8 cellular contexts compared by ENCODE assay signal in genomic region chr6:114342826-114343781, GRCh38. TPM values are rescaled to one million over a fixed set of nuclear protein-coding genes. Genes with fewer than 3 reads are reported as not detected.
A peak's percentile ranks its signal among the peaks of the same experiment; 100 is the strongest.
DNase-seq lines count a peak whose midpoint lies in the region; ATAC-seq and TF ChIP-seq lines count a peak whose summit lies in the region.

HS3ST5 (minus strand) TSS chr6:114343023; CDS start chr6:114062845, 280,178 bp downstream.

- peaks cover 25% of the 10 kb centered on the region for H3K27me3 Mint-ChIP-seq in activated CD4-positive, alpha-beta memory T cell treated with anti-CD3 and anti-CD28 coated beads for 36 hours
- H3K27me3 Mint-ChIP-seq in activated CD4-positive, alpha-beta memory T cell treated with anti-CD3 and anti-CD28 coated beads, Interleukin-2, amount 10 ng/mL, durations not matched to agents 7 days and 5 days = peaks cover 38% of the 10 kb centered on the region

- peak; percentile 12 for DNase-seq in activated CD4-positive, alpha-beta memory T cell treated with anti-CD3 and anti-CD28 coated beads for 36 hours
- no peak for DNase-seq in activated CD4-positive, alpha-beta memory T cell treated with anti-CD3 and anti-CD28 coated beads, Interleukin-2, amount 10 ng/mL, durations not matched to agents 7 days and 5 days
- DNase-seq in NCI-H1105 (lab: John Stamatoyannopoulos, UW) (peak; percentile 68), heart left ventricle (peak in 4 of 5 donors; percentile 19 to 46 (median 28))
- peak; percentile 8 for DNase-seq in activated naive CD4-positive, alpha-beta T cell treated with anti-CD3 and anti-CD28 coated beads, Interleukin-2, amount 50 U/mL, for 16 hours

- TF ChIP-seq POLR2A in heart left ventricle (IDR thresholded peaks at IDR 0.05) = no peak

- H3K79me2 ChIP-seq in parathyroid adenoma = no peaks in the 10 kb centered on the region

- peaks cover 10 to 54% (median 23%) of the 10 kb centered on the region in 9 donors for H3K27me3 ChIP-seq in heart left ventricle
- H3K27me3 ChIP-seq in parathyroid adenoma (ENCODE audit: control insufficient read depth, insufficient read depth, low read length) = no peaks in the 10 kb centered on the region

- CTCF ChIA-PET in activated CD4-positive, alpha-beta memory T cell treated with anti-CD3 and anti-CD28 coated beads for 36 hours (lab: Charles Lee) = no interaction called here
- CTCF ChIA-PET in activated CD4-positive, alpha-beta memory T cell treated with anti-CD3 and anti-CD28 coated beads, Interleukin-2, amount 10 ng/mL, durations not matched to agents 7 days and 5 days (lab: Charles Lee) = no interaction called here

- ATAC-seq in heart left ventricle (peak in 3 of 4 donors; percentile 73 to 90 (median 74)), HG03521 (IDR thresholded peaks at IDR 0.05; ENCODE audit: unreplicated experiment) (no peak), HG03571 (IDR thresholded peaks at IDR 0.05; ENCODE audit: unreplicated experiment) (no peak)

- 0 to 1% (median 1%) methylated on average over 30 to 73 of the region's 73 CpGs for WGBS in heart left ventricle, 4 donors

- no peaks in the 10 kb centered on the region for H3K9me3 Mint-ChIP-seq in activated CD4-positive, alpha-beta memory T cell treated with anti-CD3 and anti-CD28 coated beads for 36 hours
- H3K9me3 Mint-ChIP-seq in activated CD4-positive, alpha-beta memory T cell treated with anti-CD3 and anti-CD28 coated beads, Interleukin-2, amount 10 ng/mL, durations not matched to agents 7 days and 5 days = no peaks in the 10 kb centered on the region

- peaks cover 2% of the 10 kb centered on the region for H3K4me1 Mint-ChIP-seq in activated CD4-positive, alpha-beta memory T cell treated with anti-CD3 and anti-CD28 coated beads for 36 hours (ENCODE audit: low read depth)
- H3K4me1 Mint-ChIP-seq in activated CD4-positive, alpha-beta memory T cell treated with anti-CD3 and anti-CD28 coated beads, Interleukin-2, amount 10 ng/mL, durations not matched to agents 7 days and 5 days = peaks cover 7% of the 10 kb centered on the region

- no peak within 1 kb of the TSS for H3K4me3 Mint-ChIP-seq in activated CD4-positive, alpha-beta memory T cell treated with anti-CD3 and anti-CD28 coated beads for 36 hours
- no peak within 1 kb of the TSS for H3K4me3 Mint-ChIP-seq in activated CD4-positive, alpha-beta memory T cell treated with anti-CD3 and anti-CD28 coated beads, Interleukin-2, amount 10 ng/mL, durations not matched to agents 7 days and 5 days

- no peak within 1 kb of the TSS for H3K9ac ChIP-seq in parathyroid adenoma

- H3K36me3 ChIP-seq in heart left ventricle (no peaks in the 10 kb centered on the region), parathyroid adenoma (ENCODE audit: control insufficient read depth, insufficient read depth, low read length) (no peaks in the 10 kb centered on the region)

- H3K9me3 ChIP-seq in heart left ventricle = no peaks in the 10 kb centered on the region
- H3K9me3 ChIP-seq in parathyroid adenoma (ENCODE audit: control insufficient read depth, low read length) = no peaks in the 10 kb centered on the region

- H2AFZ ChIP-seq in parathyroid adenoma = no peak within 1 kb of the TSS

- H3K4me2 ChIP-seq in parathyroid adenoma (ENCODE audit: low read length) = peak within 1 kb of the TSS; percentile 69

- no peaks in the 10 kb centered on the region for H3K36me3 Mint-ChIP-seq in activated CD4-positive, alpha-beta memory T cell treated with anti-CD3 and anti-CD28 coated beads for 36 hours
- no peaks in the 10 kb centered on the region for H3K36me3 Mint-ChIP-seq in activated CD4-positive, alpha-beta memory T cell treated with anti-CD3 and anti-CD28 coated beads, Interleukin-2, amount 10 ng/mL, durations not matched to agents 7 days and 5 days (ENCODE audit: low read depth)

- POLR2A ChIA-PET in activated CD4-positive, alpha-beta memory T cell treated with anti-CD3 and anti-CD28 coated beads for 36 hours (lab: Charles Lee) = no interaction called here
- POLR2A ChIA-PET in activated CD4-positive, alpha-beta memory T cell treated with anti-CD3 and anti-CD28 coated beads, Interleukin-2, amount 10 ng/mL, durations not matched to agents 7 days and 5 days (lab: Charles Lee) = no interaction called here

- TF ChIP-seq CTCF in heart left ventricle (IDR thresholded peaks at IDR 0.05) (peak in 6 of 12 donors; percentile 11 to 38 (median 28)), parathyroid adenoma (IDR thresholded peaks at IDR 0.05) (no peak)

- H3K4me1 ChIP-seq in heart left ventricle (peaks cover 0 to 26% (median 6%) of the 10 kb centered on the region in 12 donors), parathyroid adenoma (no peaks in the 10 kb centered on the region)

- H3K4me3 ChIP-seq in heart left ventricle (peak within 1 kb of the TSS; percentile 29 to 59 (median 50)), parathyroid adenoma (ENCODE audit: low read depth, low read length) (peak within 1 kb of the TSS; percentile 40)

- no peak within 1 kb of the TSS for H3K27ac ChIP-seq in heart left ventricle
- H3K27ac ChIP-seq in parathyroid adenoma = no peak within 1 kb of the TSS

- no peak within 1 kb of the TSS for H3K27ac Mint-ChIP-seq in activated CD4-positive, alpha-beta memory T cell treated with anti-CD3 and anti-CD28 coated beads for 36 hours
- no peak within 1 kb of the TSS for H3K27ac Mint-ChIP-seq in activated CD4-positive, alpha-beta memory T cell treated with anti-CD3 and anti-CD28 coated beads, Interleukin-2, amount 10 ng/mL, durations not matched to agents 7 days and 5 days

- intact Hi-C loops in activated CD4-positive, alpha-beta memory T cell treated with anti-CD3 and anti-CD28 coated beads for 36 hours (cut with micrococcal nuclease) = no loop called here
- intact Hi-C loops in heart left ventricle (cut with DNase I) = no loop called here

RNA-seq across cellular contexts. Expression of gene HS3ST5, which starts in this region (rescaled TPM):
- total RNA-seq in activated CD4-positive, alpha-beta memory T cell treated with anti-CD3 and anti-CD28 coated beads for 36 hours = not detected
- total RNA-seq in activated CD4-positive, alpha-beta memory T cell treated with anti-CD3 and anti-CD28 coated beads, Interleukin-2, amount 10 ng/mL, durations not matched to agents 7 days and 5 days = not detected
- not detected for total RNA-seq in heart left ventricle
- not detected for polyA plus RNA-seq in heart left ventricle

Comparison
In these comparisons a context has a peak if more than half of its experiments do, and no peak if none do; other contexts are left out.
1. Peak in DNase-seq in activated CD4-positive, alpha-beta memory T cell treated with anti-CD3 and anti-CD28 coated beads for 36 hours; RNA of the gene not detected or under 1 TPM.
2. Peak in DNase-seq, ATAC-seq and H3K4me3 ChIP-seq in heart left ventricle; RNA of the gene not detected or under 1 TPM.